In genomic region chr7:44724276-44724675, GRCh38 we compare ENCODE assay signal across 29 cellular contexts.
"Had no signal": no experiment of that assay in that cellular context is flagged by ENCODE, and none has a peak within 500 bp of the region (broad histone marks: within the 10 kb centered on the region; RNA-seq: fewer than 3 reads in every experiment).

No MANE protein-coding gene starts in this region.

- H3K4me1 Mint-ChIP-seq: activated B cell treated with CpG ODN at 0.5 μM for 24 hours; activated T-helper 17 cell treated with anti-CD3 and anti-CD28 coated beads, Interleukin-2, amount 50 U/mL, for 72 hours; T-helper 17 cell had no signal

- DNase-seq: activated B cell treated with CpG ODN at 0.5 μM for 24 hours; activated CD4-positive, alpha-beta T cell treated with anti-CD3 and anti-CD28 coated beads for 48 hours; activated CD4-positive, alpha-beta T cell treated with anti-CD3 and anti-CD28 coated beads, Interleukin-2, amount 50 U/mL, for 1 hour; activated CD4-positive, alpha-beta T cell treated with anti-CD3 and anti-CD28 coated beads, Interleukin-2, amount 50 U/mL, for 48 hours; activated CD8-positive, alpha-beta memory T cell treated with anti-CD3 and anti-CD28 coated beads for 24 hours; activated CD8-positive, alpha-beta T cell treated with anti-CD3 and anti-CD28 coated beads for 36 hours; activated effector memory CD4-positive, alpha-beta T cell treated with Interleukin-2 at 50 U/mL for 16 hours; activated gamma-delta T cell treated with Interleukin-2 at 50 U/mL for 16 hours; activated naive CD4-positive, alpha-beta T cell treated with anti-CD3 and anti-CD28 coated beads, Interleukin-2, amount 50 U/mL, for 16 hours; activated naive CD4-positive, alpha-beta T cell treated with Interleukin-2 at 50 U/mL for 16 hours; activated T-cell treated with anti-CD3 and anti-CD28 coated beads, Interleukin-2, amount 50 U/mL, for 4 hours; amniotic stem cell; anterior cingulate cortex; body of pancreas; caudate nucleus; colonic mucosa; effector CD8-positive, alpha-beta T cell; foreskin fibroblast; head of caudate nucleus; T-helper 1 cell; T-helper 17 cell; T1000; WERI-Rb-1 had no signal

- H3K27ac ChIP-seq: body of pancreas, colonic mucosa, WERI-Rb-1 had no signal

- FAIRE-seq: frontal cortex had no signal

- H3K4me3 Mint-ChIP-seq: activated B cell treated with CpG ODN at 0.5 μM for 24 hours; activated CD8-positive, alpha-beta T cell treated with anti-CD3 and anti-CD28 coated beads for 36 hours; activated naive CD8-positive, alpha-beta T cell; activated T-cell treated with anti-CD3 and anti-CD28 coated beads, Interleukin-2, amount 50 U/mL, for 4 hours; activated T-helper 17 cell treated with anti-CD3 and anti-CD28 coated beads, Interleukin-2, amount 50 U/mL, for 72 hours; T-helper 17 cell; T-helper 2 cell treated with Interferon-gamma antibody and Interleukin-4, amounts not matched to agents 5 μg/mL and 100 μg/mL, for 36 hours had no signal

- H3K4me1 ChIP-seq: body of pancreas, colonic mucosa had no signal

- H3K36me3 Mint-ChIP-seq: activated naive CD8-positive, alpha-beta T cell had no signal

- H3K27me3 ChIP-seq: body of pancreas, colonic mucosa had no signal

- H3K9me3 Mint-ChIP-seq: activated B cell treated with CpG ODN at 0.5 μM for 24 hours; activated T-cell treated with anti-CD3 and anti-CD28 coated beads, Interleukin-2, amount 50 U/mL, for 4 hours; activated T-helper 17 cell treated with anti-CD3 and anti-CD28 coated beads, Interleukin-2, amount 50 U/mL, for 72 hours had no signal

- H3K36me3 ChIP-seq: colonic mucosa, WERI-Rb-1 had no signal

- H3K27me3 Mint-ChIP-seq: activated B cell treated with CpG ODN at 0.5 μM for 24 hours; activated CD8-positive, alpha-beta T cell treated with anti-CD3 and anti-CD28 coated beads for 36 hours; activated naive CD8-positive, alpha-beta T cell; activated T-helper 17 cell treated with anti-CD3 and anti-CD28 coated beads, Interleukin-2, amount 50 U/mL, for 72 hours had no signal

- ATAC-seq: activated CD4-positive, CD25-positive, alpha-beta regulatory T cell treated with anti-CD3 and anti-CD28 coated beads, Interleukin-2, amount 50 U/mL, for 24 hours; activated CD8-positive, alpha-beta T cell treated with anti-CD3 and anti-CD28 coated beads for 36 hours; activated T-cell treated with anti-CD3 and anti-CD28 coated beads, Interleukin-2, amount 50 U/mL, for 4 hours; activated T-helper 17 cell treated with anti-CD3 and anti-CD28 coated beads, Interleukin-2, amount 50 U/mL, for 72 hours; body of pancreas; esophagus mucosa; T-helper 17 cell had no signal

- H3K9me3 ChIP-seq: colonic mucosa had no signal

- H3K4me3 ChIP-seq: body of pancreas, colonic mucosa had no signal

- H3K27ac Mint-ChIP-seq: activated B cell treated with CpG ODN at 0.5 μM for 24 hours; activated CD8-positive, alpha-beta T cell treated with anti-CD3 and anti-CD28 coated beads for 36 hours; activated naive CD8-positive, alpha-beta T cell; activated T-helper 17 cell treated with anti-CD3 and anti-CD28 coated beads, Interleukin-2, amount 50 U/mL, for 72 hours; T-helper 17 cell; T-helper 2 cell treated with Interferon-gamma antibody and Interleukin-4, amounts not matched to agents 5 μg/mL and 100 μg/mL, for 36 hours had no signal
